Comparison of ENCODE assay signal across 7 cellular contexts in the genomic region with DNA sequence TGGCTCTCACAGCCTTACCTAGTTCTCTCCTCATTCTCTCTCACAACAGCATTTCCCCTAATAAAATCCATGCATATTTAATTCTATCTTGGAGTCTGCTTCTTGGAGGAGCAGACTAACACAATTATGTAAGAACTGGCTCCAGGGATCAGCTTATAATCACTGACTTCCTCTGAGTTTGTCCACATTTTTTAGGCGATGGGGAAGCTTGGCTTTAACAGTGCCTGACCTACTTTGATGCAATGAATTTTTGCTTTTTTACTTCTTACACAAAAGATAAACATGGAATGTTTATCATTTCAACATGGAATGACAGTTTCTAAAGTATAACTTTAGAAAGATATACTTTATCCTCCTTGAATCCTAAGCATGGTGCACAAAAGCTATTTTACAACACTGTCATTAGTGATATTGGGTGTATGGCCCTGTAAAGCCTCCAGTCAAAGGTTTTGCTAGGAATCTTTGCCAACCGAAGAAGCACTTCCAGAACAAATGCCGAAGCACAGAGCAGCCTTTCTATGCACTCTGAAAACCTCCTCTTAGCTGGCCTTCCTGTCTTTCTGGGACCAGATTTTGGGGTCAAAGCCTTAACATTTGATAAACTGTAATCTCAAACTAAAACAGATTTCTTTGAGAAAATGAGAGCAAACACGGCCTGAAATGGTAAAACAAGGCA. TPM values are rescaled to one million over a fixed set of nuclear protein-coding genes. Genes with fewer than 3 reads are reported as not detected.
DNase-seq lines count a peak whose midpoint lies in the region; TF ChIP-seq lines count a peak whose summit lies in the region.

No MANE protein-coding gene starts in this region.

- H3K27me3 ChIP-seq in KMS-11 (ENCODE audit: insufficient read depth, low read depth) (no peaks in the 10 kb centered on the region), brain microvascular endothelial cell (replicated peaks) (no peaks in the 10 kb centered on the region)

- H3K4me3 ChIP-seq in KMS-11 (IDR thresholded peaks at IDR 0.05; ENCODE audit: insufficient read depth, low read depth, low read length) (no peak overlapping the region), brain microvascular endothelial cell (ENCODE audit: low read depth, low read length) (peak overlapping the region; percentile 57)

- TF ChIP-seq CTCF in KMS-11 (conservative IDR thresholded peaks at IDR 0.05; ENCODE audit: low read depth, low read length) (no peak), brain microvascular endothelial cell (IDR thresholded peaks at IDR 0.05; ENCODE audit: low read depth, low read length, missing control alignments) (no peak)

- H3K36me3 ChIP-seq in KMS-11 (ENCODE audit: insufficient read depth) (no peaks in the 10 kb centered on the region), brain microvascular endothelial cell (replicated peaks) (peaks cover 3% of the 10 kb centered on the region)

- H3K4me1 ChIP-seq in KMS-11 (ENCODE audit: low read depth, poor library complexity, severe bottlenecking) = peaks cover 11% of the 10 kb centered on the region

- H3K79me2 ChIP-seq in KMS-11 (ENCODE audit: insufficient read depth, low read depth) = no peaks in the 10 kb centered on the region

- peak overlapping the region; percentile 11; the same call in 1 of the 2 replicates for H3K9ac ChIP-seq in KMS-11

- DNase-seq in brain microvascular endothelial cell (peak; percentile 2), left kidney (ENCODE audit: low read depth, low spot score) (peak; percentile 62), substantia nigra (lab: John Stamatoyannopoulos, UW) (peak in 1 of 49 donors; percentile 14), NCI-H2227 treated with DMSO at 0.1 percent for 48 hours (lab: John Stamatoyannopoulos, UW) (no peak), KBM-7 (no peak), ureter (ENCODE audit: low spot score) (no peak)

- peak overlapping the region; percentile 36 for H3K4me2 ChIP-seq in KMS-11

- H3K27ac ChIP-seq in KMS-11 (no peak overlapping the region), brain microvascular endothelial cell (peak overlapping the region; percentile 67), substantia nigra (ENCODE audit: low read depth, low read length, poor library complexity, severe bottlenecking) (peak overlapping the region; percentile 72)

- H4K20me1 ChIP-seq in KMS-11 (ENCODE audit: insufficient read depth) = no peaks in the 10 kb centered on the region

- H2AFZ ChIP-seq in KMS-11 (ENCODE audit: low read depth) = peak overlapping the region; percentile 56

- in situ Hi-C loops in brain microvascular endothelial cell (cut with HindIII; ENCODE audit: low pct_ligation_motif_present, low sequenced_read_pairs) = no loop called here
- in situ Hi-C loops in KBM-7 (cut with MboI; ENCODE audit: low pct_unique_long_range_greater_than_20kb, low sequenced_read_pairs) = loop anchor here (25.0 kb wide), 2 partner anchors 487 to 662 kb away; no protein-coding TSS in a partner anchor

RNA-seq across cellular contexts. Expression of gene BDH2, which starts 0.8 kb away (rescaled TPM):
- 41.4 TPM for total RNA-seq in ureter

RNA-seq across cellular contexts. Expression of gene SLC9B2, which starts 22.3 kb away (rescaled TPM):
- total RNA-seq in ureter = 13.0 TPM

Comparison
In these comparisons a context has a peak if more than half of its experiments do, and no peak if none do; other contexts are left out.
1. DNase-seq: peak in brain microvascular endothelial cell (single experiment) and left kidney (single experiment); none in NCI-H2227 treated with DMSO at 0.1 percent for 48 hours (single experiment), KBM-7 (single experiment) and ureter (single experiment).